ENCODE assay signal across 19 cellular contexts in genomic region chr17:45643591-45643990, GRCh38.
"Had no signal": no experiment of that assay in that cellular context is flagged by ENCODE, and none has a peak within 500 bp of the region (broad histone marks: within the 10 kb centered on the region; RNA-seq: fewer than 3 reads in every experiment).

No MANE protein-coding gene starts in this region.

- H3K4me1 Mint-ChIP-seq: endodermal cell had no signal

- H3K27me3 Mint-ChIP-seq: effector memory CD8-positive, alpha-beta T cell had no signal

- H3K4me3 Mint-ChIP-seq: dendritic cell treated with granulocyte-macrophage colony-stimulating factor and Interleukin-4, amounts not matched to agents 40 ng/mL and 50 ng/mL, for 4 days; effector memory CD8-positive, alpha-beta T cell; endodermal cell had no signal

- DNase-seq: colonic mucosa; cortex of kidney; dermis blood vessel endothelial cell; dorsolateral prefrontal cortex; effector CD4-positive, alpha-beta T cell; effector CD8-positive, alpha-beta T cell; effector memory CD4-positive, alpha-beta T cell; effector memory CD8-positive, alpha-beta T cell; endodermal cell; erythroblast; esophagus squamous epithelium; foreskin fibroblast; foreskin keratinocyte; foreskin melanocyte; gastrocnemius medialis; glutamatergic neuron; heart left ventricle; heart right ventricle had no signal

- H3K27ac Mint-ChIP-seq: dendritic cell treated with granulocyte-macrophage colony-stimulating factor and Interleukin-4, amounts not matched to agents 40 ng/mL and 50 ng/mL, for 4 days; effector memory CD8-positive, alpha-beta T cell; endodermal cell had no signal

- H3K9me3 Mint-ChIP-seq: dendritic cell treated with granulocyte-macrophage colony-stimulating factor and Interleukin-4, amounts not matched to agents 40 ng/mL and 50 ng/mL, for 4 days; effector memory CD8-positive, alpha-beta T cell; endodermal cell had no signal
